Comparison of ENCODE assay signal across 8 cellular contexts in genomic region chr6:17706580-17707370, GRCh38. TPM values are rescaled to one million over a fixed set of nuclear protein-coding genes. Genes with fewer than 3 reads are reported as not detected.
DNase-seq lines count a peak whose midpoint lies in the region; ATAC-seq and TF ChIP-seq lines count a peak whose summit lies in the region.

TSS of gene NUP153 (minus strand) at chr6:17706925. CDS start at chr6:17706387, 538 bp downstream.

- peak within 1 kb of the TSS; percentile 51; the same call in 1 of the 2 replicates for H2BK20ac ChIP-seq in IMR-90 (ENCODE audit: low read depth, low read length)

- TF ChIP-seq RAD21 in IMR-90 (IDR thresholded peaks at IDR 0.05; ENCODE audit: low read length) = no peak

- POLR2A ChIA-PET in IMR-90 (lab: Charles Lee; ENCODE audit: unreplicated experiment) = interaction anchor here (0.5 to 1.1 kb wide), 2 partner anchors 8 to 48 kb away, joined by 3 read pairs; no protein-coding TSS in a partner anchor

- peak; percentile 89 for TF ChIP-seq POLR2A in IMR-90 (IDR thresholded peaks at IDR 0.05; ENCODE audit: low read depth, low read length)

- peak within 1 kb of the TSS; percentile 76 for H3K27ac ChIP-seq in IMR-90 (ENCODE audit: insufficient read depth, low read length)

- H4K5ac ChIP-seq in IMR-90 (ENCODE audit: low read depth, low read length) = peak within 1 kb of the TSS; percentile 78

- H2BK15ac ChIP-seq in IMR-90 (ENCODE audit: low read depth, low read length) = peak within 1 kb of the TSS; percentile 68; the same call in 2 of the 3 replicates

- H3K56ac ChIP-seq in IMR-90 (ENCODE audit: extremely low read depth, insufficient read depth, low read length) = peak within 1 kb of the TSS; percentile 90

- peak; percentile 64 for ATAC-seq in GM21528 (IDR thresholded peaks at IDR 0.05; ENCODE audit: low FRiP score, unreplicated experiment)
- peak; percentile 73 for ATAC-seq in IMR-90 (ENCODE audit: low read depth)

- no peak for TF ChIP-seq CTCF in IMR-90 (conservative IDR thresholded peaks at IDR 0.05; ENCODE audit: low read depth, low read length)

- dilution Hi-C loops in IMR-90 (cut with HindIII; ENCODE audit: low sequenced_read_pairs, unreplicated experiment) = no loop called here

- peak within 1 kb of the TSS; percentile 99 for H2AK9ac ChIP-seq in IMR-90 (replicated peaks; ENCODE audit: low read depth, low read length, poor library complexity)

- H3K4me3 ChIP-seq in IMR-90 (ENCODE audit: insufficient read depth, low read depth, low read length) = peak within 1 kb of the TSS; percentile 61

- no peaks in the 10 kb centered on the region for H3K9me3 ChIP-seq in IMR-90 (ENCODE audit: control insufficient read depth, insufficient read depth, low read length)

- H3K79me1 ChIP-seq in IMR-90 (ENCODE audit: low read depth in 1 of 2, low read length in 2 of 2) = peaks cover 0 to 23% of the 10 kb centered on the region in 2 experiments; a peak in 2 of 4 replicates

- H2BK5ac ChIP-seq in IMR-90 (ENCODE audit: low read depth, low read length, poor library complexity, severe bottlenecking) = peak within 1 kb of the TSS; percentile 88

- peaks cover 5% of the 10 kb centered on the region for H3K4me1 ChIP-seq in IMR-90 (ENCODE audit: control insufficient read depth, insufficient read depth, low read length)

- H3K9ac ChIP-seq in IMR-90 (ENCODE audit: low read depth, low read length) = peak within 1 kb of the TSS; percentile 96

- peak within 1 kb of the TSS; percentile 91 for H2BK120ac ChIP-seq in IMR-90 (ENCODE audit: low read depth, low read length)

- peaks cover 14% of the 10 kb centered on the region for H4K20me1 ChIP-seq in IMR-90 (ENCODE audit: insufficient read depth, low read length)

- H2AFZ ChIP-seq in IMR-90 (replicated peaks; ENCODE audit: low read length, poor library complexity) = peak within 1 kb of the TSS; percentile 90

- no peaks in the 10 kb centered on the region for H3K36me3 ChIP-seq in IMR-90 (ENCODE audit: control insufficient read depth, insufficient read depth, low read length)

- peak within 1 kb of the TSS; percentile 61 for H3K18ac ChIP-seq in IMR-90 (ENCODE audit: low read depth, low read length)

- H3K23ac ChIP-seq in IMR-90 (ENCODE audit: low read depth, low read length) = peak within 1 kb of the TSS; percentile 83

- H2AK5ac ChIP-seq in IMR-90 (ENCODE audit: low read depth, low read length) = peak within 1 kb of the TSS; percentile 83

- peak within 1 kb of the TSS; percentile 79 for H3K4ac ChIP-seq in IMR-90 (ENCODE audit: low read depth, low read length)

- H4K91ac ChIP-seq in IMR-90 (ENCODE audit: insufficient read depth, low read depth, low read length) = peak within 1 kb of the TSS; percentile 85

- H4K8ac ChIP-seq in IMR-90 (ENCODE audit: low read depth in 2 of 2, low read length in 2 of 2) = peak within 1 kb of the TSS; percentile 70 to 99

- peak within 1 kb of the TSS; percentile 94 for H3K4me2 ChIP-seq in IMR-90 (ENCODE audit: low read depth, low read length)

- 0 out of 2 replicates have a peak, but pooled peaks cover 5% of the 10 kb centered on the region for H3K9me1 ChIP-seq in IMR-90 (ENCODE audit: insufficient read depth, low read length)

- TSS peak; percentile 34 for BruUV-seq in IMR-90 (replicated peaks; lab: Mats Ljungman, UMichigan)

- intact Hi-C loops in IMR-90 (cut with micrococcal nuclease) = no loop called here

- in situ Hi-C loops in IMR-90 (cut with MboI; ENCODE audit: low sequenced_read_pairs) = no loop called here

- no peaks in the 10 kb centered on the region for H3K27me3 ChIP-seq in IMR-90 (ENCODE audit: control insufficient read depth, insufficient read depth, low read length)

- peak; percentile 100 for DNase-seq in DMS 273 (lab: John Stamatoyannopoulos, UW; ENCODE audit: unreplicated experiment)
- DNase-seq in IMR-90 = peak; percentile 98
- peak; percentile 99 for DNase-seq in OCI-M1 (lab: John Stamatoyannopoulos, UW)
- DNase-seq in activated T-cell treated with anti-CD3 and anti-CD28 coated beads for 24 hours (ENCODE audit: low read depth) = peak; percentile 100
- DNase-seq in epidermal melanocyte (ENCODE audit: insufficient read length, low spot score) = peak; percentile 97
- peak; percentile 99 for DNase-seq in middle frontal gyrus (ENCODE audit: extremely low spot score, low spot score)
- peak; percentile 96 to 100 for DNase-seq in stimulated activated CD8-positive, alpha-beta memory T cell treated with anti-CD3 and anti-CD28 coated beads, Interleukin-2, amount 100 ng/mL, for 48 hours (ENCODE audit: low read depth in 2 of 2)

- CTCF ChIA-PET in IMR-90 (lab: Yijun Ruan, JAX) = interaction anchor here (0.5 to 0.8 kb wide), 3 partner anchors 89 to 546 kb away, joined by 3 to 5 read pairs (median 4); no protein-coding TSS in a partner anchor

- H3K14ac ChIP-seq in IMR-90 (replicated peaks; ENCODE audit: low read depth, low read length) = peak within 1 kb of the TSS; percentile 93

- 1% methylated on average over 32 of the region's 69 CpGs; no CpG with 5 or more reads in 1 of the 2 experiments for WGBS in IMR-90 (ENCODE audit: extremely low coverage in 2 of 2, insufficient read length in 1 of 2), 2 experiments

TF ChIP-seq in IMR-90, 13 proteins besides CTCF, POLR2A, EP300 and RAD21:
- peak; percentile 47; the same call in 1 of the 2 replicates for TF ChIP-seq NFE2L2 (IDR thresholded peaks at IDR 0.05; ENCODE audit: low read depth, low read length)
- no peak for TF ChIP-seq SMC3 (IDR thresholded peaks at IDR 0.05; ENCODE audit: low read depth, low read length)
- peak; percentile 85 for TF ChIP-seq MXI1 (IDR thresholded peaks at IDR 0.05; ENCODE audit: borderline replicate concordance, low read depth, low read length)
- TF ChIP-seq, protein P1, sequence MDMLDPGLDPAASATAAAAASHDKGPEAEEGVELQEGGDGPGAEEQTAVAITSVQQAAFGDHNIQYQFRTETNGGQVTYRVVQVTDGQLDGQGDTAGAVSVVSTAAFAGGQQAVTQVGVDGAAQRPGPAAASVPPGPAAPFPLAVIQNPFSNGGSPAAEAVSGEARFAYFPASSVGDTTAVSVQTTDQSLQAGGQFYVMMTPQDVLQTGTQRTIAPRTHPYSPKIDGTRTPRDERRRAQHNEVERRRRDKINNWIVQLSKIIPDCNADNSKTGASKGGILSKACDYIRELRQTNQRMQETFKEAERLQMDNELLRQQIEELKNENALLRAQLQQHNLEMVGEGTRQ (IDR thresholded peaks at IDR 0.05; ENCODE audit: low read depth, low read length) = peak; percentile 41; the same call in 1 of the 2 replicates
- peak; percentile 86 for TF ChIP-seq MAZ (IDR thresholded peaks at IDR 0.05; ENCODE audit: borderline replicate concordance, low read depth, low read length)
- peak; percentile 47; the same call in 1 of the 2 replicates for TF ChIP-seq BHLHE40 (IDR thresholded peaks at IDR 0.05; ENCODE audit: low read depth, low read length)
- TF ChIP-seq, protein P2, sequence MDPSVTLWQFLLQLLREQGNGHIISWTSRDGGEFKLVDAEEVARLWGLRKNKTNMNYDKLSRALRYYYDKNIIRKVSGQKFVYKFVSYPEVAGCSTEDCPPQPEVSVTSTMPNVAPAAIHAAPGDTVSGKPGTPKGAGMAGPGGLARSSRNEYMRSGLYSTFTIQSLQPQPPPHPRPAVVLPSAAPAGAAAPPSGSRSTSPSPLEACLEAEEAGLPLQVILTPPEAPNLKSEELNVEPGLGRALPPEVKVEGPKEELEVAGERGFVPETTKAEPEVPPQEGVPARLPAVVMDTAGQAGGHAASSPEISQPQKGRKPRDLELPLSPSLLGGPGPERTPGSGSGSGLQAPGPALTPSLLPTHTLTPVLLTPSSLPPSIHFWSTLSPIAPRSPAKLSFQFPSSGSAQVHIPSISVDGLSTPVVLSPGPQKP (IDR thresholded peaks at IDR 0.05; ENCODE audit: borderline replicate concordance, low read depth, low read length) = no peak
- TF ChIP-seq CEBPB (IDR thresholded peaks at IDR 0.05; ENCODE audit: low read depth, low read length) = peak; percentile 83
- peak; percentile 61; the same call in 1 of the 2 replicates for TF ChIP-seq FOS (IDR thresholded peaks at IDR 0.05; ENCODE audit: low read depth, low read length)
- no peak for TF ChIP-seq RFX5 (IDR thresholded peaks at IDR 0.05; ENCODE audit: low read depth, low read length)

RNA-seq across cellular contexts. Expression of gene NUP153, which starts in this region (rescaled TPM):
- 37.5 and 39.4 TPM in 2 replicates for total RNA-seq in IMR-90 (2012; rRNA removed)
- 17.2 and 17.5 TPM in 2 replicates for polyA plus RNA-seq in IMR-90 (2012; rRNA removed)
- 3.9 and 4.4 TPM in 2 replicates for polyA plus RNA-seq in IMR-90 (2012; cell fraction: cytosol; rRNA removed)
- 9.2 and 32.3 TPM in 2 replicates for polyA plus RNA-seq in IMR-90 (2012; cell fraction: nucleus; rRNA removed; ENCODE audit: low replicate concordance)

Comparison
In these comparisons a context has a peak if more than half of its experiments do, and no peak if none do; other contexts are left out.
1. Peak in every context shown above with its lines: DNase-seq, ATAC-seq, H3K4me3 ChIP-seq and H3K27ac ChIP-seq.